11 cellular contexts compared by ENCODE assay signal in the genomic region with DNA sequence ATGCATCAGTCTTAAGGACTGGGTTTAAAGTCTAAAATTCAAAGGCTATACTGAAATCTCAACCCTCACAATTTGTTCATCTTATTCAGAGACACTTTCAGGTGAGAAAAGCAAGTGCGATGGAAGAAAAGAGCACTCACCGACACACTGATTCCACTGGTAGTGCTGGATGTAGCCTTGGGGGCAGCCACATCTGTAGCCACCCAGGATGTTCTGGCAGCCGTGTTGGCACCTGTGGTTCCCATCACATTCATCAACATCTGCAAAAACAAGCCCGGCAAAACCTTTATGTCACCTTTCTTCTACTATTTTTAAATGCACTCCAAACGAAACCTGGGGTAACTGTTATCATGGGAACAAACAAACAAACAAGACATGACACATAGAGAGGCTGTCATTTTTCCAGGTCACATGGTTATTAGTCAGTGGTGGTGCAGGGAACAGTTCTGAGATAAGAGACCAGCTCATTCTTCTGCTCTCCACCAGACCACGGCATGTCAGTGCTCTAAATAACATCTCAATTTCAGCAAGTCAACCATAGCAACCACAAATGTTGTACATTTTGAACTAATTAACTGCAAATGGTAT.
DNase-seq lines count a peak whose midpoint lies in the region; TF ChIP-seq lines count a peak whose summit lies in the region.
"Had no signal": no experiment of that assay in that cellular context is flagged by ENCODE, and none has a peak within 500 bp of the region (broad histone marks: within the 10 kb centered on the region; RNA-seq: fewer than 3 reads in every experiment).

No MANE protein-coding gene starts in this region.

- H3K4me1 ChIP-seq in endodermal cell (ENCODE audit: control insufficient read depth, insufficient read depth, low read length) = no peaks in the 10 kb centered on the region

- H3K9ac ChIP-seq in endodermal cell (ENCODE audit: extremely low read depth, low read length, poor library complexity, severe bottlenecking) = no peak overlapping the region

- TF ChIP-seq CTCF in endodermal cell (conservative IDR thresholded peaks at IDR 0.05) = no peak

- H3K4me1 Mint-ChIP-seq in endodermal cell = no peaks in the 10 kb centered on the region
- H3K4me1 Mint-ChIP-seq: neural crest cell had no signal

- no peaks in the 10 kb centered on the region for H3K9me3 ChIP-seq in endodermal cell (ENCODE audit: control insufficient read depth, low read length)

- WGBS in endodermal cell (ENCODE audit: insufficient coverage in 1 of 2, insufficient read length in 1 of 2), 2 experiments = 91 to 100% methylated on average over 2 to 6 of the region's 6 CpGs

- H3K9me3 Mint-ChIP-seq in endodermal cell = no peaks in the 10 kb centered on the region

- no peak overlapping the region for H3K4me3 ChIP-seq in endodermal cell (ENCODE audit: low read length)

- H3K27ac ChIP-seq in endodermal cell (ENCODE audit: low read depth, low read length) = no peak overlapping the region

- peak; percentile 77 for DNase-seq in Daoy (ENCODE audit: low read depth)
- peak; percentile 77 for DNase-seq in NCI-H226
- no peak for DNase-seq in endodermal cell
- DNase-seq in kidney tubule cell (ENCODE audit: low spot score) = peak; percentile 81
- no peak for DNase-seq in activated gamma-delta T cell treated with Interleukin-2 at 50 U/mL for 16 hours
- no peak for DNase-seq in midbrain (lab: John Stamatoyannopoulos, UW)
- DNase-seq in NCI-H1092 (lab: John Stamatoyannopoulos, UW) = no peak
- no peak for DNase-seq in NCI-H2171 treated with DMSO at 0.1 percent for 48 hours (lab: John Stamatoyannopoulos, UW)
- DNase-seq: central memory CD4-positive, alpha-beta T cell; H7 had no signal

- peak overlapping the region; percentile 9 for H3K27ac Mint-ChIP-seq in endodermal cell

- no peaks in the 10 kb centered on the region for H3K27me3 Mint-ChIP-seq in endodermal cell (ENCODE audit: insufficient read depth)

- H3K4me3 Mint-ChIP-seq in endodermal cell = no peak overlapping the region
- H3K4me3 Mint-ChIP-seq: neural crest cell had no signal

- peaks cover 37% of the 10 kb centered on the region for H3K36me3 ChIP-seq in endodermal cell (ENCODE audit: control insufficient read depth, insufficient read depth, low read length)

- no peaks in the 10 kb centered on the region for H3K27me3 ChIP-seq in endodermal cell (ENCODE audit: control insufficient read depth, insufficient read depth, low read length, poor library complexity, severe bottlenecking)

- H3K36me3 Mint-ChIP-seq in endodermal cell (ENCODE audit: low read depth) = peaks cover 37% of the 10 kb centered on the region

Comparison
In these comparisons a context has a peak if more than half of its experiments do, and no peak if none do; other contexts are left out.
1. DNase-seq: peak in Daoy (single experiment), NCI-H226 (single experiment) and kidney tubule cell (single experiment); none in endodermal cell (single experiment), activated gamma-delta T cell treated with Interleukin-2 at 50 U/mL for 16 hours (single experiment), midbrain (single experiment), NCI-H1092 (single experiment) and NCI-H2171 treated with DMSO at 0.1 percent for 48 hours (single experiment).